ENCODE assay signal across 8 cellular contexts in the genomic region with DNA sequence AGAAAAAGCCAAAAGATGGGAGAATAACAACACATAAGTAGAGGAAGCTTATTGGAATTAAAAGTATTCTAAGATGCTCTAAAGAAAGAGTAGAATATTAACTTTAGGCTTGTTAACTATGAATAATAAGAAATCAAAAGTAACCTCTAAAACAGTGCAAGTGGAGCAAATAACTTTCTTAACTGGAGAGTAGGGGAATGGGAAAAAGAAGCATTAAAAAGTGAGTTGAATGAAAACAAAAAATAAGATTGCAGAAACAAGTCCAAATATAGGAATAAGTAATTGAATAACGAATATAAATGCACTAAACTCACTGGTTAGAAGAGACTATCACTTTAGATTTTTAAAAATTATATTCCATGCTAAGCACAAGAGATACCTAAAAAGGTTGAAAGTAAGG.
"Had no signal": no experiment of that assay in that cellular context is flagged by ENCODE, and none has a peak within 500 bp of the region (broad histone marks: within the 10 kb centered on the region; RNA-seq: fewer than 3 reads in every experiment).

No MANE protein-coding gene starts in this region.

- H3K27ac ChIP-seq: GM23248 had no signal

- DNase-seq: GM23248, GOT3, H7, H9, HCEC 1CT, HFFc6 had no signal

- H3K4me1 ChIP-seq: HAP-1 had no signal

- H3K4me3 ChIP-seq: GM23248, GM23338, HAP-1 had no signal

- H3K36me3 ChIP-seq: HAP-1 had no signal
